ENCODE assay signal across 1 cellular context in the genomic region with DNA sequence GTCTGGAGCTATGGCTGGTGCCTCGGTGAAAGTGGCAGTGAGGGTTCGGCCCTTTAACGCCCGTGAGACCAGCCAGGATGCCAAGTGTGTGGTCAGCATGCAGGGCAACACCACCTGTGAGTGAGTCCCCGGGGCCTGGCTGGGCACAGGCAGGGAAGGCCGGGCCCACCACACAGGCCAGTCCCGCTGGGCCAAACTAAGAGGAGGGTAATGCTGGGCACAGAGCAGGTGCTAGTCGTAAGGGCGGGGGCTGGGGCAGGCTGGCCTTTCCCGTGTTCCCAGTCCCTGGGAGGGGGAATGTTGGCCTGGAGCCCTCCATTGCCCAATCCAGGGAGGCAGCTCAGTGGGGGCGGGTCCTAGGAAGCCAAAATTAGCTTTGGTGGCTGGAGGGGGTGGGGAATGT.
TF ChIP-seq lines count a peak whose summit lies in the region.

No MANE protein-coding gene starts in this region.

TF ChIP-seq in GM12878, 131 proteins besides CTCF, POLR2A, EP300 and RAD21:
- TF ChIP-seq RFX5 (IDR thresholded peaks at IDR 0.05; ENCODE audit: low read depth, low read length), result no peak
- TF ChIP-seq HDAC6 (IDR thresholded peaks at IDR 0.05; ENCODE audit: unreplicated experiment), result no peak
- no peak for TF ChIP-seq GATAD2B (conservative IDR thresholded peaks at IDR 0.05; ENCODE audit: low read depth)
